8 cellular contexts compared by ENCODE assay signal in genomic region chr22:23857606-23858483, GRCh38. TPM values are rescaled to one million over a fixed set of nuclear protein-coding genes. Genes with fewer than 3 reads are reported as not detected.
DNase-seq lines count a peak whose midpoint lies in the region; ATAC-seq lines count a peak whose summit lies in the region.

SLC2A11 (plus strand) TSS chr22:23857875; CDS start chr22:23858000, 125 bp downstream.

- POLR2A ChIA-PET in activated CD4-positive, alpha-beta T cell treated with anti-CD3 and anti-CD28 coated beads, Interleukin-2, amount 10 ng/mL, durations not matched to agents 7 days and 5 days (lab: Charles Lee), result interaction anchor here (1.0 kb wide), 2 partner anchors 37 to 56 kb away, joined by 5 to 8 read pairs; partner anchors contain the start of gene MIF

- DNase-seq in C1 segment of cervical spinal cord (lab: John Stamatoyannopoulos, UW) (peak; percentile 53 to 95 (median 93)), NCI-H526 (lab: John Stamatoyannopoulos, UW) (peak; percentile 87 to 97), cortex of kidney (lab: John Stamatoyannopoulos, UW) (peak; percentile 81), left kidney (ENCODE audit: low read depth, low spot score) (peak; percentile 100)
- peak; percentile 96 for DNase-seq in activated CD4-positive, alpha-beta T cell treated with anti-CD3 and anti-CD28 coated beads, Interleukin-2, amount 10 ng/mL, durations not matched to agents 7 days and 5 days
- peak; percentile 96 for DNase-seq in stimulated activated CD4-positive, alpha-beta T cell treated with anti-CD3 and anti-CD28 coated beads, Interleukin-1b, Interleukin-23, amount 100 ng/mL, for 48 hours

- H3K27me3 Mint-ChIP-seq in activated CD4-positive, alpha-beta T cell treated with anti-CD3 and anti-CD28 coated beads, Interleukin-2, amount 10 ng/mL, durations not matched to agents 7 days and 5 days, result peaks cover 6% of the 10 kb centered on the region

- H3K9me3 Mint-ChIP-seq in activated CD4-positive, alpha-beta T cell treated with anti-CD3 and anti-CD28 coated beads, Interleukin-2, amount 10 ng/mL, durations not matched to agents 7 days and 5 days, result no peaks in the 10 kb centered on the region

- CTCF ChIA-PET in activated CD4-positive, alpha-beta T cell treated with anti-CD3 and anti-CD28 coated beads, Interleukin-2, amount 10 ng/mL, durations not matched to agents 7 days and 5 days (lab: Charles Lee), result interaction anchor here (0.7 to 3.0 kb wide), 17 partner anchors 8 to 298 kb away, joined by 3 to 28 read pairs (median 5); partner anchors contain the start of gene MIF

- peak within 1 kb of the TSS; percentile 91 for H3K4me3 Mint-ChIP-seq in activated CD4-positive, alpha-beta T cell treated with anti-CD3 and anti-CD28 coated beads, Interleukin-2, amount 10 ng/mL, durations not matched to agents 7 days and 5 days

- ATAC-seq in GM19324 (IDR thresholded peaks at IDR 0.05; ENCODE audit: low FRiP score, unreplicated experiment) (peak; percentile 91), HG03460 (IDR thresholded peaks at IDR 0.05; ENCODE audit: unreplicated experiment) (peak; percentile 79)

- no peaks in the 10 kb centered on the region for H3K36me3 Mint-ChIP-seq in activated CD4-positive, alpha-beta T cell treated with anti-CD3 and anti-CD28 coated beads, Interleukin-2, amount 10 ng/mL, durations not matched to agents 7 days and 5 days (ENCODE audit: low read depth)

- H3K27ac Mint-ChIP-seq in activated CD4-positive, alpha-beta T cell treated with anti-CD3 and anti-CD28 coated beads, Interleukin-2, amount 10 ng/mL, durations not matched to agents 7 days and 5 days, result peak within 1 kb of the TSS; percentile 93

- peaks cover 26% of the 10 kb centered on the region for H3K4me1 Mint-ChIP-seq in activated CD4-positive, alpha-beta T cell treated with anti-CD3 and anti-CD28 coated beads, Interleukin-2, amount 10 ng/mL, durations not matched to agents 7 days and 5 days

RNA-seq across cellular contexts. Expression of gene SLC2A11, which starts in this region (rescaled TPM):
- total RNA-seq in activated CD4-positive, alpha-beta T cell treated with anti-CD3 and anti-CD28 coated beads, Interleukin-2, amount 10 ng/mL, durations not matched to agents 7 days and 5 days, result 1 to 10 TPM; 7.8 to 8.8 TPM

Comparison
In these comparisons a context has a peak if more than half of its experiments do, and no peak if none do; other contexts are left out.
1. Peak in every context shown above with its lines: DNase-seq and ATAC-seq.